In genomic region chr1:7516341-7516740, GRCh38 we compare ENCODE assay signal across 19 cellular contexts.
DNase-seq lines count a peak whose midpoint lies in the region; ATAC-seq and TF ChIP-seq lines count a peak whose summit lies in the region.
"Had no signal": no experiment of that assay in that cellular context is flagged by ENCODE, and none has a peak within 500 bp of the region (broad histone marks: within the 10 kb centered on the region; RNA-seq: fewer than 3 reads in every experiment).

No MANE protein-coding gene starts in this region.

- TF ChIP-seq CTCF in cardiac muscle cell (IDR thresholded peaks at IDR 0.05; ENCODE audit: low read depth, low read length) (no peak), retinal pigment epithelial cell (conservative IDR thresholded peaks at IDR 0.05; ENCODE audit: low read depth, low read length) (peak; percentile 33)

- H3K27me3 ChIP-seq in cardiac muscle cell: no peaks in the 10 kb centered on the region
- H3K27me3 ChIP-seq: BLaER1 treated with 17β-estradiol and CSF1 and Interleukin-3, amounts not matched to agents 10 nM and 100 nM had no signal

- H3K27ac ChIP-seq in cardiac muscle cell: peak overlapping the region; percentile 86
- H3K27ac ChIP-seq: BLaER1 treated with 17β-estradiol and CSF1 and Interleukin-3, amounts not matched to agents 10 nM and 100 nM; psoas muscle had no signal

- DNase-seq in NCI-H510A treated with DMSO at 0.1 percent for 48 hours (lab: John Stamatoyannopoulos, UW) (peak; percentile 37), NCI-H510A (lab: John Stamatoyannopoulos, UW) (no peak), SK-MEL-5 (ENCODE audit: low read depth, low spot score) (peak; percentile 15), cardiac muscle cell (ENCODE audit: low read depth in 1 of 2, low spot score in 1 of 2) (peak in 1 of 2 donors; percentile 85), retinal pigment epithelial cell (ENCODE audit: low read depth) (no peak)
- no peak for DNase-seq in activated CD4-positive, alpha-beta T cell treated with anti-CD3 and anti-CD28 coated beads, Interleukin-2, amount 50 U/mL, for 48 hours
- DNase-seq: activated CD8-positive, alpha-beta T cell treated with anti-CD3 and anti-CD28 coated beads for 36 hours; activated gamma-delta T cell treated with Interleukin-2 at 50 U/mL for 16 hours; erythroblast; mucosa of descending colon; NCI-H2081 treated with DMSO at 0.1 percent for 48 hours; PC-3; stimulated activated CD4-positive, alpha-beta T cell treated with anti-CD3 and anti-CD28 coated beads, Interleukin-4, amount 100 ng/mL, for 1 hour had no signal

- in situ Hi-C loops in SK-MEL-5 (cut with HindIII; ENCODE audit: low pct_unique_long_range_greater_than_20kb, low sequenced_read_pairs): no loop called here

- no peak for ATAC-seq in GM21367 (IDR thresholded peaks at IDR 0.05; ENCODE audit: unreplicated experiment)
- no peak for ATAC-seq in GM19397 (IDR thresholded peaks at IDR 0.05; ENCODE audit: unreplicated experiment)
- ATAC-seq: activated CD8-positive, alpha-beta T cell treated with anti-CD3 and anti-CD28 coated beads for 36 hours; K562; mucosa of descending colon; PC-3; psoas muscle; stimulated activated memory B cell treated with anti-CD40 and anti-IgM and Interleukin-4, amounts not matched to agents 10 μg/mL and 1 μg/mL and 100 μg/mL, for 72 hours had no signal

- no peaks in the 10 kb centered on the region for H3K36me3 ChIP-seq in cardiac muscle cell
- H3K36me3 ChIP-seq: BLaER1 treated with 17β-estradiol and CSF1 and Interleukin-3, amounts not matched to agents 10 nM and 100 nM had no signal

- H3K4me3 ChIP-seq in cardiac muscle cell (no peak overlapping the region), retinal pigment epithelial cell (ENCODE audit: low read length) (no peak overlapping the region)
- H3K4me3 ChIP-seq: BLaER1 treated with 17β-estradiol and CSF1 and Interleukin-3, amounts not matched to agents 10 nM and 100 nM; K562; mucosa of descending colon; psoas muscle had no signal

- H3K9me3 ChIP-seq in cardiac muscle cell (ENCODE audit: low read depth): no peaks in the 10 kb centered on the region
- H3K9me3 ChIP-seq: BLaER1 treated with 17β-estradiol and CSF1 and Interleukin-3, amounts not matched to agents 10 nM and 100 nM; mucosa of descending colon; psoas muscle had no signal

- peaks cover 36% of the 10 kb centered on the region for H3K4me1 ChIP-seq in cardiac muscle cell (ENCODE audit: low read depth)

Comparison
In these comparisons a context has a peak if more than half of its experiments do, and no peak if none do; other contexts are left out.
1. DNase-seq: peak in NCI-H510A treated with DMSO at 0.1 percent for 48 hours (single experiment) and SK-MEL-5 (single experiment); none in NCI-H510A (single experiment), retinal pigment epithelial cell (single experiment) and activated CD4-positive, alpha-beta T cell treated with anti-CD3 and anti-CD28 coated beads, Interleukin-2, amount 50 U/mL, for 48 hours (0 of 2).